ENCODE assay signal across 8 cellular contexts in the genomic region with DNA sequence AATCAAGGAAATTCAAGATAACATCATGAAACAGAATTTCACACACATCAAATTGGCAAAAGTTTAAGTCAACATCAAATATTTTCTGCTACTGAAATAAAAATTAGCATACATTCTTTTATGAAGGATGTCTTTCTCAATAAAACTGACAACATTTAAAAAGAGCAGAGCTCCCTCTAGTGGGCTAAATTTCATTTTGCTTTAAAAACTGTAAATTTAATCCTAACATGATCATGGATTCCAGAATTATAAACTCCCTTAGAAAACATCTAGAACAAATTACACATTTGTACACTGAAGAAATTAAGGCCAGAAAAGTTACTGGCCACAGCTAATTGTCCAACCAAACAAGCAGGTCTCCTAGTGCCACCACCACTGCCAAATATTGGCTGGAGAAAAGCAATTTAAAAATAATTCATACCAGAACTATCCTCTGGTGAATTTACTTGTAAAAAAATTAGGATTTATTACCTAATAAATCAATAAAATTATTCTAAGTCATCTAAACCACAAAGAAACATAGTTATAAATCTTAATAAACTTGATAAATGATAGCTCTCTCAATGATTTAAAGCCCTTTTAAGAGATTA. TPM values are rescaled to one million over a fixed set of nuclear protein-coding genes. Genes with fewer than 3 reads are reported as not detected.
DNase-seq lines count a peak whose midpoint lies in the region; ATAC-seq and TF ChIP-seq lines count a peak whose summit lies in the region.

No MANE protein-coding gene starts in this region.

- H3K9me3 ChIP-seq in left ventricle myocardium inferior (replicated peaks) (no peaks in the 10 kb centered on the region), right cardiac atrium (ENCODE audit: control insufficient read depth, low read length) (no peaks in the 10 kb centered on the region), OCI-LY7 (ENCODE audit: low read length) (no peaks in the 10 kb centered on the region), fibroblast of lung (ENCODE audit: control insufficient read depth, insufficient read depth, low read depth, low read length) (no peaks in the 10 kb centered on the region), stomach (no peaks in the 10 kb centered on the region)

- H3K9ac ChIP-seq in fibroblast of lung (ENCODE audit: insufficient read depth, low read length), result no peak overlapping the region

- H2AFZ ChIP-seq in OCI-LY7 (ENCODE audit: low read length), result no peak overlapping the region
- no peak overlapping the region for H2AFZ ChIP-seq in fibroblast of lung (ENCODE audit: low read length)

- H3K27ac ChIP-seq in left ventricle myocardium inferior (replicated peaks), result no peak overlapping the region
- H3K27ac ChIP-seq in right cardiac atrium (ENCODE audit: low read length), result no peak overlapping the region
- H3K27ac ChIP-seq in OCI-LY7 (ENCODE audit: low read depth, low read length, poor library complexity, severe bottlenecking), result no peak overlapping the region
- no peak overlapping the region for H3K27ac ChIP-seq in fibroblast of lung (ENCODE audit: insufficient read depth, low read length)
- H3K27ac ChIP-seq in stomach, result no peak overlapping the region

- no peak overlapping the region for H3K27ac Mint-ChIP-seq in effector memory CD8-positive, alpha-beta T cell

- BruUV-seq in OCI-LY7 (replicated peaks; lab: Mats Ljungman, UMichigan), result no TSS peak

- H3K27me3 ChIP-seq in left ventricle myocardium inferior (ENCODE audit: low read depth), result no peaks in the 10 kb centered on the region
- no peaks in the 10 kb centered on the region for H3K27me3 ChIP-seq in right cardiac atrium (ENCODE audit: control insufficient read depth, insufficient read depth)
- H3K27me3 ChIP-seq in fibroblast of lung (ENCODE audit: control insufficient read depth, insufficient read depth, low read length), result no peaks in the 10 kb centered on the region
- no peaks in the 10 kb centered on the region for H3K27me3 ChIP-seq in stomach

- H3K4me3 ChIP-seq in left ventricle myocardium inferior (no peak overlapping the region), right cardiac atrium (ENCODE audit: low read length) (no peak overlapping the region), OCI-LY7 (ENCODE audit: low read depth, low read length, poor library complexity, severe bottlenecking) (no peak overlapping the region), fibroblast of lung (replicated peaks in 1 of 4; ENCODE audit: control extremely low read depth in 1 of 4, insufficient read depth in 1 of 4, low read depth in 3 of 4, low read length in 4 of 4) (no peak overlapping the region), stomach (no peak overlapping the region)

- TF ChIP-seq EP300 in stomach (IDR thresholded peaks at IDR 0.05), result no peak

- H3K79me2 ChIP-seq in OCI-LY7 (ENCODE audit: insufficient read depth, low read depth, low read length), result peaks cover 18% of the 10 kb centered on the region; the same call in 1 of the 2 replicates
- H3K79me2 ChIP-seq in fibroblast of lung (ENCODE audit: control insufficient read depth, insufficient read depth, low read length), result no peaks in the 10 kb centered on the region

- no peaks in the 10 kb centered on the region for H3K4me1 Mint-ChIP-seq in effector memory CD8-positive, alpha-beta T cell (ENCODE audit: low read depth in 2 of 2)

- CTCF ChIA-PET in OCI-LY7 (lab: Charles Lee; ENCODE audit: unreplicated experiment), result no interaction called here

- H3K36me3 ChIP-seq in left ventricle myocardium inferior (no peaks in the 10 kb centered on the region), OCI-LY7 (ENCODE audit: insufficient read depth, low read length) (peaks cover 7% of the 10 kb centered on the region), fibroblast of lung (ENCODE audit: control insufficient read depth, insufficient read depth, low read length) (no peaks in the 10 kb centered on the region), stomach (no peaks in the 10 kb centered on the region)

- H4K20me1 ChIP-seq in OCI-LY7 (ENCODE audit: insufficient read depth, low read length) (no peaks in the 10 kb centered on the region), fibroblast of lung (ENCODE audit: control insufficient read depth, extremely low read depth, insufficient read depth, low read length) (no peaks in the 10 kb centered on the region)

- intact Hi-C loops in left ventricle myocardium inferior (cut with micrococcal nuclease) (no loop called here), right cardiac atrium (cut with DNase I) (loop anchor here in 2 of 4 donors (5.0 to 10.0 kb wide), 2 partner anchors 854 to 857 kb away; no protein-coding TSS in a partner anchor), OCI-LY7 (cut with micrococcal nuclease; ENCODE audit: unreplicated experiment) (no loop called here), stomach (cut with DNase I; ENCODE audit: low total_unique reads) (no loop called here)

- H3K9me2 ChIP-seq in OCI-LY7 (ENCODE audit: insufficient read depth, low read length), result no peaks in the 10 kb centered on the region

- no peaks in the 10 kb centered on the region for H3K9me3 Mint-ChIP-seq in effector memory CD8-positive, alpha-beta T cell

- H3K27me3 Mint-ChIP-seq in effector memory CD8-positive, alpha-beta T cell, result no peaks in the 10 kb centered on the region

- no peak overlapping the region for H3K4me3 Mint-ChIP-seq in effector memory CD8-positive, alpha-beta T cell

- TF ChIP-seq CTCF in left ventricle myocardium inferior (IDR thresholded peaks at IDR 0.05; ENCODE audit: borderline replicate concordance) (peak; percentile 71), OCI-LY7 (conservative IDR thresholded peaks at IDR 0.05; ENCODE audit: low read length) (peak; percentile 93), fibroblast of lung (conservative IDR thresholded peaks at IDR 0.05 in 1 of 2, IDR thresholded peaks at IDR 0.05 in 1 of 2; ENCODE audit: low read depth in 1 of 2, low read length in 2 of 2) (peak in 1 of 2 donors; percentile 51), stomach (IDR thresholded peaks at IDR 0.05) (peak in 4 of 7 experiments; percentile 17 to 76 (median 42))

- no peak for TF ChIP-seq POLR2A in stomach (IDR thresholded peaks at IDR 0.05)

- no peak for ATAC-seq in right cardiac atrium
- no peak for ATAC-seq in GM18502 (IDR thresholded peaks at IDR 0.05; ENCODE audit: poor library complexity, unreplicated experiment)
- no peak for ATAC-seq in effector memory CD8-positive, alpha-beta T cell (replicated peaks)
- ATAC-seq in HG02763 (IDR thresholded peaks at IDR 0.05; ENCODE audit: unreplicated experiment), result no peak

- H3K4me1 ChIP-seq in left ventricle myocardium inferior (no peaks in the 10 kb centered on the region), right cardiac atrium (ENCODE audit: control insufficient read depth, insufficient read depth, low read length) (no peaks in the 10 kb centered on the region), OCI-LY7 (ENCODE audit: insufficient read depth, low read length, poor library complexity, severe bottlenecking) (no peaks in the 10 kb centered on the region), fibroblast of lung (ENCODE audit: control insufficient read depth, extremely low read depth, insufficient read depth, low read length) (no peaks in the 10 kb centered on the region), stomach (peaks cover 0 to 30% (median 14%) of the 10 kb centered on the region in 4 donors)

- POLR2A ChIA-PET in OCI-LY7 (lab: Charles Lee), result interaction anchor here (1.0 kb wide), 1 partner anchor 31 kb away, joined by 6 read pairs; a partner anchor contains a TSS

- DNase-seq in left ventricle myocardium inferior, result no peak
- no peak for DNase-seq in right cardiac atrium
- DNase-seq in OCI-LY7 (ENCODE audit: low spot score), result peak; percentile 58
- peak; percentile 13 to 70 for DNase-seq in fibroblast of lung (ENCODE audit: low read depth in 2 of 2)
- no peak for DNase-seq in stomach
- DNase-seq in effector memory CD8-positive, alpha-beta T cell, result no peak

- H3K36me3 Mint-ChIP-seq in effector memory CD8-positive, alpha-beta T cell (ENCODE audit: insufficient read depth), result no peaks in the 10 kb centered on the region

- no peak overlapping the region for H3K4me2 ChIP-seq in OCI-LY7 (ENCODE audit: low read length)
- H3K4me2 ChIP-seq in fibroblast of lung (ENCODE audit: extremely low read depth, insufficient read depth, low read length), result no peak overlapping the region

RNA-seq across cellular contexts. Expression of a gene that starts 31.2 kb away (rescaled TPM):
- total RNA-seq in left ventricle myocardium inferior (0.30 TPM), right cardiac atrium (under 1 TPM in 2 of 4 donors, not detected in 2; 0.24 to 0.54 TPM), OCI-LY7 (2022) (47.6 and 51.9 TPM in 2 replicates), fibroblast of lung (2.1 and 2.5 TPM in 2 replicates), stomach (10 to 100 TPM in 1 of 5 donors, 1 to 10 TPM in 2, under 1 TPM in 1, not detected in 1; 0.14 to 40.6 (median 4.3) TPM)
- polyA plus RNA-seq in right cardiac atrium (0.05 TPM), fibroblast of lung (3.2 and 8.8 TPM in 2 replicates), stomach (1 to 10 TPM; 1.7 to 2.3 (median 1.9) TPM)
- total RNA-seq in OCI-LY7 (2014; rRNA removed; shearing (Covaris generic)), result 43.7 and 46.9 TPM in 2 replicates
- polyA plus RNA-seq in fibroblast of lung (2012), result 1.4 and 5.4 TPM in 2 replicates
- 4.4 TPM in 1 of 2 replicates, not detected in the other for polyA minus RNA-seq in fibroblast of lung (ENCODE audit: low replicate concordance)

Comparison
In these comparisons a context has a peak if more than half of its experiments do, and no peak if none do; other contexts are left out.
1. DNase-seq: peak in OCI-LY7 (single experiment) and fibroblast of lung (2 of 2); none in left ventricle myocardium inferior (single experiment), right cardiac atrium (0 of 3), stomach (single experiment) and effector memory CD8-positive, alpha-beta T cell (0 of 3).